In the genomic region with DNA sequence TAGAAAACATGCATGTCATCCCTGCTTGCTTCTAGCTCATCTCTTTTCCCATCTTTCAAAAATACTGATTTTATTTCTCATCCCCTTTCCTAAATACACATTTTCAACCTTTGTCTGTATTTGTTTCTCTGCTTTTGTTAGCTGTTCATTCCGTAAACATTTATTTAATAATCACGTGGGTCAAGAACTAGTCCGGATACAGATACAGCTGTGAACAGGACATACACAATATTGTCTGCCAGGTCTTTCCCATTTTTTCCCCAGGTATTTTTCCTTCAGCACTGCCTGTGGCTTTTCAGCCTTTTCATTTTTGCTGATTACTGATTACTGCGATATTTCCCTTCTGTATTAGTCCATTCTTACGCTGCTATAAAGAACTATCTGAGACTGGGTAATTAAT, we compare ENCODE assay signal across 8 cellular contexts.
"Had no signal": no experiment of that assay in that cellular context is flagged by ENCODE, and none has a peak within 500 bp of the region (broad histone marks: within the 10 kb centered on the region; RNA-seq: fewer than 3 reads in every experiment).

No MANE protein-coding gene starts in this region.

- DNase-seq: H9, HCEC 1CT, IMR-90 had no signal

- H3K4me2 ChIP-seq: GM23338 had no signal

- FAIRE-seq: H1, H54, K562 had no signal

- H3K27ac ChIP-seq: HL-60 had no signal

- H3K4me3 ChIP-seq: GM23338, K562 had no signal

- H3K4me1 Mint-ChIP-seq: GM23338 had no signal

- ATAC-seq: GM23338, K562 had no signal

- H2AFZ ChIP-seq: GM23338 had no signal

- H3K27ac Mint-ChIP-seq: GM23338, H9 had no signal

- H3K4me3 Mint-ChIP-seq: GM23338, H9 had no signal
